In the genomic region with DNA sequence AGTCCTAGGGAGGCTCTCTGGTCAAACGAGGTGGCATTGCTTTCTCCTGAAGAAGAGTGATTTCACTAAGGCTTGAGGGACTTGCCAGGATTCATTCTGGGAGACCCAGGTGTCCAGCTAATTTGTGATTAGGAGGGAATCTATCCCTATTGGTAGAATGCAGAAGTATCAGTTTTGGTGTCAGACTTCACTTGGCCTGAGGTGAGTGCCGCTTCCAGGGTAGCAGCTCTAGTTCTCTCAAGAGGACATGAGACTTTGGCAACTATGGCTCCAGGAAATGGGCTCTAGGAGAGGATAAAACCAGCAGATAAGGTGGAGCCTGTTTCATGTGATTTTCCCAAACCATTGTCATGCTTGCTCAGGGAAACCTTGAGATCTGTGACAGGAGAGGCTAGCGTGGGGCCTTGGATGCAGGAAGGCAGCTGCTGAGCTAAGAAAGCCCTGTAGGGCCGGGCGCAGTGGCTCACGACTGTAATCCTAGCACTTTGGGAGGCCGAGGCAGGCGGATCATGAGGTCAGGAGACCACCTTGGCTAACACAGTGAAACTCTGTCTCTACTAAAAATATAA, we compare ENCODE assay signal across 23 cellular contexts.
"Had no signal": no experiment of that assay in that cellular context is flagged by ENCODE, and none has a peak within 500 bp of the region (broad histone marks: within the 10 kb centered on the region; RNA-seq: fewer than 3 reads in every experiment).

No MANE protein-coding gene starts in this region.

- H3K36me3 Mint-ChIP-seq: memory B cell; mesothelial cell of epicardium; naive B cell; natural killer cell treated with Interleukin-12 subunit alpha and Interleukin-12 subunit beta and Interleukin-15 and Interleukin-18, amount 100 ng/mL, for 72 hours; stimulated activated memory B cell treated with anti-CD40 and anti-IgM and Interleukin-4, amounts not matched to agents 10 μg/mL and 1 μg/mL and 100 μg/mL, for 72 hours; type B pancreatic cell had no signal

- DNase-seq: dermis blood vessel endothelial cell; effector memory CD4-positive, alpha-beta T cell; erythroblast; hypothalamus; left ventricle myocardium superior; lower lobe of right lung; mucosa of descending colon; naive B cell; psoas muscle; right cardiac atrium; sigmoid colon; stimulated activated CD4-positive, alpha-beta T cell treated with anti-CD3 and anti-CD28 coated beads, Interleukin-4, amount 100 ng/mL, for 4 hours; stimulated activated naive CD8-positive, alpha-beta T cell treated with anti-CD3 and anti-CD28 coated beads, Interleukin-15, Interleukin-2, amounts not matched to agents 100 U/mL and 50 U/mL, for 24 hours; substantia nigra; testis; tibial artery had no signal

- H3K4me1 ChIP-seq: lower lobe of right lung, psoas muscle, sigmoid colon, testis, tibial artery had no signal

- H3K27me3 ChIP-seq: sigmoid colon, testis, tibial artery had no signal

- H3K27ac Mint-ChIP-seq: memory B cell; mesothelial cell of epicardium; natural killer cell treated with Interleukin-12 subunit alpha and Interleukin-12 subunit beta and Interleukin-15 and Interleukin-18, amount 100 ng/mL, for 72 hours; stimulated activated memory B cell treated with anti-CD40 and anti-IgM and Interleukin-4, amounts not matched to agents 10 μg/mL and 1 μg/mL and 100 μg/mL, for 72 hours; type B pancreatic cell had no signal

- H3K4me1 Mint-ChIP-seq: memory B cell; stimulated activated memory B cell treated with anti-CD40 and anti-IgM and Interleukin-4, amounts not matched to agents 10 μg/mL and 1 μg/mL and 100 μg/mL, for 72 hours had no signal

- ATAC-seq: left ventricle myocardium superior; lower lobe of right lung; mucosa of descending colon; natural killer cell treated with Interleukin-12 subunit alpha and Interleukin-12 subunit beta and Interleukin-15 and Interleukin-18, amount 100 ng/mL, for 72 hours; psoas muscle; right cardiac atrium; stimulated activated memory B cell treated with anti-CD40 and anti-IgM and Interleukin-4, amounts not matched to agents 10 μg/mL and 1 μg/mL and 100 μg/mL, for 72 hours; stimulated activated naive CD8-positive, alpha-beta T cell treated with anti-CD3 and anti-CD28 coated beads, Interleukin-15, Interleukin-2, amounts not matched to agents 100 U/mL and 50 U/mL, for 24 hours had no signal

- H3K4me3 ChIP-seq: coronary artery, lower lobe of right lung, mucosa of descending colon, psoas muscle, sigmoid colon, testis, tibial artery had no signal

- H3K9me3 Mint-ChIP-seq: memory B cell; mesothelial cell of epicardium; naive B cell; natural killer cell treated with Interleukin-12 subunit alpha and Interleukin-12 subunit beta and Interleukin-15 and Interleukin-18, amount 100 ng/mL, for 72 hours; neural crest cell; stimulated activated memory B cell treated with anti-CD40 and anti-IgM and Interleukin-4, amounts not matched to agents 10 μg/mL and 1 μg/mL and 100 μg/mL, for 72 hours; type B pancreatic cell had no signal

- H3K9me3 ChIP-seq: lower lobe of right lung, mucosa of descending colon, psoas muscle, sigmoid colon, testis, tibial artery had no signal

- H3K4me3 Mint-ChIP-seq: memory B cell; mesothelial cell of epicardium; naive B cell; natural killer cell treated with Interleukin-12 subunit alpha and Interleukin-12 subunit beta and Interleukin-15 and Interleukin-18, amount 100 ng/mL, for 72 hours; neural crest cell; stimulated activated memory B cell treated with anti-CD40 and anti-IgM and Interleukin-4, amounts not matched to agents 10 μg/mL and 1 μg/mL and 100 μg/mL, for 72 hours; type B pancreatic cell had no signal

- H3K27ac ChIP-seq: coronary artery, lower lobe of right lung, psoas muscle, sigmoid colon, testis, tibial artery had no signal

- H3K27me3 Mint-ChIP-seq: memory B cell, type B pancreatic cell had no signal

- H3K36me3 ChIP-seq: lower lobe of right lung, sigmoid colon, tibial artery had no signal
